ENCODE assay signal across 18 cellular contexts in genomic region chr21:33857846-33858671, GRCh38.
"Had no signal": no experiment of that assay in that cellular context is flagged by ENCODE, and none has a peak within 500 bp of the region (broad histone marks: within the 10 kb centered on the region; RNA-seq: fewer than 3 reads in every experiment).

No MANE protein-coding gene starts in this region.

- ATAC-seq: activated CD8-positive, alpha-beta memory T cell treated with anti-CD3 and anti-CD28 coated beads, Interleukin-2, amount 10 ng/mL, durations not matched to agents 7 days and 5 days; lower lobe of right lung; stimulated activated memory B cell treated with anti-CD40 and anti-IgM and Interleukin-4, amounts not matched to agents 10 μg/mL and 1 μg/mL and 100 μg/mL, for 72 hours had no signal

- H3K27ac Mint-ChIP-seq: activated CD8-positive, alpha-beta memory T cell treated with anti-CD3 and anti-CD28 coated beads, Interleukin-2, amount 10 ng/mL, durations not matched to agents 7 days and 5 days; activated naive CD4-positive, alpha-beta T cell treated with anti-CD3 and anti-CD28 coated beads, Interleukin-2, amount 10 ng/mL, durations not matched to agents 7 days and 5 days; activated T-helper 2 cell treated with anti-CD3 and anti-CD28 coated beads, Interferon-gamma antibody, Interleukin-2, Interleukin-4, amounts not matched to agents 10 μg/mL and 5 μg/mL and 100 μg/mL, durations not matched to agents 14 hours and 24 hours and 36 hours; mesothelial cell of epicardium; stimulated activated memory B cell treated with anti-CD40 and anti-IgM and Interleukin-4, amounts not matched to agents 10 μg/mL and 1 μg/mL and 100 μg/mL, for 72 hours had no signal

- H3K4me3 ChIP-seq: colonic mucosa, esophagus squamous epithelium, hepatocyte, lower lobe of right lung, pancreas, SJSA1 had no signal

- H3K4me1 ChIP-seq: colonic mucosa, lower lobe of right lung, pancreas had no signal

- H3K4me3 Mint-ChIP-seq: activated CD8-positive, alpha-beta memory T cell treated with anti-CD3 and anti-CD28 coated beads, Interleukin-2, amount 10 ng/mL, durations not matched to agents 7 days and 5 days; activated naive CD4-positive, alpha-beta T cell treated with anti-CD3 and anti-CD28 coated beads, Interleukin-2, amount 10 ng/mL, durations not matched to agents 7 days and 5 days; mesothelial cell of epicardium; neural crest cell; stimulated activated memory B cell treated with anti-CD40 and anti-IgM and Interleukin-4, amounts not matched to agents 10 μg/mL and 1 μg/mL and 100 μg/mL, for 72 hours had no signal

- H3K36me3 ChIP-seq: colonic mucosa, esophagus squamous epithelium, lower lobe of right lung, pancreas, SJSA1 had no signal

- H3K4me2 ChIP-seq: hepatocyte had no signal

- H3K27me3 ChIP-seq: colonic mucosa, hepatocyte, pancreas, SJSA1 had no signal

- H3K27ac ChIP-seq: colonic mucosa, hepatocyte, lower lobe of right lung, pancreas, SJSA1 had no signal

- H3K4me1 Mint-ChIP-seq: activated CD8-positive, alpha-beta memory T cell treated with anti-CD3 and anti-CD28 coated beads, Interleukin-2, amount 10 ng/mL, durations not matched to agents 7 days and 5 days; activated naive CD4-positive, alpha-beta T cell treated with anti-CD3 and anti-CD28 coated beads, Interleukin-2, amount 10 ng/mL, durations not matched to agents 7 days and 5 days; stimulated activated memory B cell treated with anti-CD40 and anti-IgM and Interleukin-4, amounts not matched to agents 10 μg/mL and 1 μg/mL and 100 μg/mL, for 72 hours had no signal

- H3K36me3 Mint-ChIP-seq: activated CD8-positive, alpha-beta memory T cell treated with anti-CD3 and anti-CD28 coated beads, Interleukin-2, amount 10 ng/mL, durations not matched to agents 7 days and 5 days; activated naive CD4-positive, alpha-beta T cell treated with anti-CD3 and anti-CD28 coated beads, Interleukin-2, amount 10 ng/mL, durations not matched to agents 7 days and 5 days; mesothelial cell of epicardium; stimulated activated memory B cell treated with anti-CD40 and anti-IgM and Interleukin-4, amounts not matched to agents 10 μg/mL and 1 μg/mL and 100 μg/mL, for 72 hours had no signal

- DNase-seq: activated CD4-positive, alpha-beta T cell treated with anti-CD3 and anti-CD28 coated beads for 1 hour; activated CD4-positive, alpha-beta T cell treated with anti-CD3 and anti-CD28 coated beads, Interleukin-2, amount 50 U/mL, for 48 hours; activated CD8-positive, alpha-beta memory T cell treated with anti-CD3 and anti-CD28 coated beads, Interleukin-2, amount 10 ng/mL, durations not matched to agents 7 days and 5 days; activated naive CD4-positive, alpha-beta T cell treated with anti-CD3 and anti-CD28 coated beads, Interleukin-2, amount 10 ng/mL, durations not matched to agents 7 days and 5 days; activated T-cell treated with anti-CD3 and anti-CD28 coated beads, Interleukin-2, amount 50 U/mL, for 1 hour; colonic mucosa; esophagus squamous epithelium; kidney glomerular epithelial cell; lower lobe of right lung; pancreas; SW 1271; trophoblast cell had no signal

- H3K79me2 ChIP-seq: hepatocyte had no signal

- H3K9me3 ChIP-seq: colonic mucosa, esophagus squamous epithelium, lower lobe of right lung, pancreas, SJSA1 had no signal

- H3K9me3 Mint-ChIP-seq: activated naive CD4-positive, alpha-beta T cell treated with anti-CD3 and anti-CD28 coated beads, Interleukin-2, amount 10 ng/mL, durations not matched to agents 7 days and 5 days; activated T-helper 2 cell treated with anti-CD3 and anti-CD28 coated beads, Interferon-gamma antibody, Interleukin-2, Interleukin-4, amounts not matched to agents 10 μg/mL and 5 μg/mL and 100 μg/mL, durations not matched to agents 14 hours and 24 hours and 36 hours; mesothelial cell of epicardium; stimulated activated memory B cell treated with anti-CD40 and anti-IgM and Interleukin-4, amounts not matched to agents 10 μg/mL and 1 μg/mL and 100 μg/mL, for 72 hours had no signal
